In genomic region chr15:77819841-77820728, GRCh38 we compare ENCODE assay signal across 1 cellular context.
TF ChIP-seq lines count a peak whose summit lies in the region.

No MANE protein-coding gene starts in this region.

TF ChIP-seq in HEK293, 187 proteins besides CTCF, POLR2A, EP300 and RAD21 (continued from another document and continues in another):
- TF ChIP-seq ZBTB44 (tag by site-specific recombination; IDR thresholded peaks at IDR 0.05) (no peak), PBX3 (CRISPR knock-in tag; IDR thresholded peaks at IDR 0.05) (no peak), ZNF311 (tag by site-specific recombination; IDR thresholded peaks at IDR 0.05; ENCODE audit: borderline replicate concordance) (no peak), ZNF501 (tag by site-specific recombination; IDR thresholded peaks at IDR 0.05) (0 out of 2 replicates have a peak, but pooled peaks have one; percentile 50), ZNF701 (tag by site-specific recombination; IDR thresholded peaks at IDR 0.05) (no peak), ZNF19 (tag by site-specific recombination; IDR thresholded peaks at IDR 0.05; ENCODE audit: low read depth) (no peak), ZBTB20 (tag by site-specific recombination; IDR thresholded peaks at IDR 0.05) (peak; percentile 93), ZNF785 (tag by site-specific recombination; IDR thresholded peaks at IDR 0.05) (no peak), ZNF341 (tag by site-specific recombination; IDR thresholded peaks at IDR 0.05; ENCODE audit: low read depth) (peak; percentile 84), ZNF658 (tag by site-specific recombination; IDR thresholded peaks at IDR 0.05) (no peak), ZNF292 (tag by site-specific recombination; IDR thresholded peaks at IDR 0.05; ENCODE audit: borderline replicate concordance, low read depth) (no peak), ZNF221 (tag by site-specific recombination; IDR thresholded peaks at IDR 0.05; ENCODE audit: borderline replicate concordance) (no peak), ZNF324 (tag by site-specific recombination; IDR thresholded peaks at IDR 0.05) (no peak), ZNF529 (tag by site-specific recombination; IDR thresholded peaks at IDR 0.05; ENCODE audit: insufficient replicate concordance) (no peak), GLI2 (tag by site-specific recombination; IDR thresholded peaks at IDR 0.05; ENCODE audit: borderline replicate concordance, low read depth) (no peak), ZNF449 (tag by site-specific recombination; IDR thresholded peaks at IDR 0.05) (no peak), ZNF837 (tag by site-specific recombination; IDR thresholded peaks at IDR 0.05) (no peak), HIC1 (tag by site-specific recombination; IDR thresholded peaks at IDR 0.05) (no peak), ZNF148 (tag by site-specific recombination; IDR thresholded peaks at IDR 0.05; ENCODE audit: borderline replicate concordance) (no peak), ZNF433 (tag by site-specific recombination; IDR thresholded peaks at IDR 0.05; ENCODE audit: low read depth) (no peak), ZNF404 (tag by site-specific recombination; IDR thresholded peaks at IDR 0.05) (no peak), KLF1 (tag by site-specific recombination; IDR thresholded peaks at IDR 0.05) (peak; percentile 87), PRDM10 (tag by site-specific recombination; IDR thresholded peaks at IDR 0.05) (peak; percentile 57; the same call in 1 of the 2 replicates), ZNF37A (tag by site-specific recombination; IDR thresholded peaks at IDR 0.05) (no peak), ZNF791 (tag by site-specific recombination; IDR thresholded peaks at IDR 0.05) (no peak), GFI1B (tag by site-specific recombination; IDR thresholded peaks at IDR 0.05) (no peak), ELK4 (IDR thresholded peaks at IDR 0.05; ENCODE audit: borderline replicate concordance, low read depth, low read length) (no peak), ZNF48 (tag by site-specific recombination; IDR thresholded peaks at IDR 0.05) (no peak), PRDM6 (tag by site-specific recombination; IDR thresholded peaks at IDR 0.05) (no peak), ZBTB6 (tag by site-specific recombination; IDR thresholded peaks at IDR 0.05) (no peak), ZNF76 (tag by site-specific recombination; IDR thresholded peaks at IDR 0.05; ENCODE audit: borderline replicate concordance, low read depth) (0 out of 2 replicates have a peak, but pooled peaks have one; percentile 12), ZNF10 (tag by site-specific recombination; IDR thresholded peaks at IDR 0.05) (no peak), ZNF23 (tag by site-specific recombination; IDR thresholded peaks at IDR 0.05; ENCODE audit: borderline replicate concordance) (no peak), ZNF157 (tag by site-specific recombination; IDR thresholded peaks at IDR 0.05) (no peak), ZBTB48 (tag by site-specific recombination; IDR thresholded peaks at IDR 0.05) (no peak; the same call in 1 of the 2 replicates), ZNF112 (tag by site-specific recombination; IDR thresholded peaks at IDR 0.05) (no peak), ZNF132 (tag by site-specific recombination; IDR thresholded peaks at IDR 0.05; ENCODE audit: borderline replicate concordance) (no peak), KLF8 (tag by site-specific recombination; IDR thresholded peaks at IDR 0.05) (peak; percentile 43), ZNF600 (tag by site-specific recombination; IDR thresholded peaks at IDR 0.05) (peak; percentile 13; the same call in 1 of the 2 replicates), ZSCAN16 (tag by site-specific recombination; IDR thresholded peaks at IDR 0.05) (no peak), ZNF274 (IDR thresholded peaks at IDR 0.05; ENCODE audit: low read length) (no peak), ZNF274 (tag by site-specific recombination; IDR thresholded peaks at IDR 0.05; ENCODE audit: borderline replicate concordance) (no peak), ZFP69B (tag by site-specific recombination; IDR thresholded peaks at IDR 0.05) (no peak), ZSCAN23 (tag by site-specific recombination; IDR thresholded peaks at IDR 0.05) (no peak), SETDB1 (IDR thresholded peaks at IDR 0.05; ENCODE audit: insufficient read length, low read length) (no peak), ZNF335 (tag by site-specific recombination; conservative IDR thresholded peaks at IDR 0.05) (peak; percentile 66), ZNF677 (tag by site-specific recombination; IDR thresholded peaks at IDR 0.05) (no peak), ZNF350 (tag by site-specific recombination; IDR thresholded peaks at IDR 0.05) (no peak)
